In the genomic region with DNA sequence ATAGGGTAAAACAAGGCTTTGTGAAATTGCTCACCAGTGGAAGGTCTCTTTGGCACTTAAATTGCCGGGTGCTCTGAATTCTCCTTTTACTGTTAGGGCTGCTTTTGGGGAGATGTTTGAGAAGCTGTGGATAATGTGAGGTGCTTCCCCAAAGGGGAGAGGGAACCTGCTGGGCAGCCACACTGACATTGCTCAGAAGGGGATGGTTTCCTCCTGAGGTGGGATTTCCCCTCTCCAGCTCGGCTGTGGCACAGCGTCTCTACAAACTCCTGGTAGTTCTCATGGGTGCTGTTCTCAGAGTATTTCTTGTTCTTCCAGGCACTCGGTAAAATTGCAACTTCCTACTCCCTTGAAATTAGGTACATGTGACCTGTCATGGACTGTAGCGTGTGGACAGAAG, we compare ENCODE assay signal across 23 cellular contexts.
DNase-seq lines count a peak whose midpoint lies in the region; ATAC-seq and TF ChIP-seq lines count a peak whose summit lies in the region.
"Had no signal": no experiment of that assay in that cellular context is flagged by ENCODE, and none has a peak within 500 bp of the region (broad histone marks: within the 10 kb centered on the region; RNA-seq: fewer than 3 reads in every experiment).

No MANE protein-coding gene starts in this region.

- peak overlapping the region; percentile 62 for H2BK15ac ChIP-seq in mesenchymal stem cell (ENCODE audit: low read depth, poor library complexity, severe bottlenecking)

- H3K4me3 Mint-ChIP-seq in endodermal cell: no peak overlapping the region
- H3K4me3 Mint-ChIP-seq: activated naive CD8-positive, alpha-beta T cell treated with anti-CD3 and anti-CD28 coated beads, Interleukin-2, amount 50 U/mL, for 24 hours; neural crest cell had no signal

- H4K91ac ChIP-seq in mesenchymal stem cell (ENCODE audit: low read length): no peak overlapping the region

- no peaks in the 10 kb centered on the region for H3K36me3 Mint-ChIP-seq in endodermal cell (ENCODE audit: low read depth)

- H4K8ac ChIP-seq in mesenchymal stem cell (ENCODE audit: low read length): no peak overlapping the region

- WGBS in mesenchymal stem cell: 95% methylated on average over 5 of the region's 5 CpGs
- WGBS in endodermal cell (ENCODE audit: insufficient coverage in 1 of 2, insufficient read length in 1 of 2), 2 experiments: 92 to 96% methylated on average over 3 to 5 of the region's 5 CpGs

- no peak for TF ChIP-seq POLR2A in GM18505 (IDR thresholded peaks at IDR 0.05; ENCODE audit: borderline replicate concordance, extremely low read depth, insufficient read depth, insufficient read length)

- H3K27me3 Mint-ChIP-seq in endodermal cell (ENCODE audit: insufficient read depth): no peaks in the 10 kb centered on the region

- peaks cover 25% of the 10 kb centered on the region for H3K4me1 Mint-ChIP-seq in endodermal cell

- H2BK5ac ChIP-seq in mesenchymal stem cell (ENCODE audit: low read depth, low read length, poor library complexity, severe bottlenecking): no peak overlapping the region

- ATAC-seq in GM18505 (IDR thresholded peaks at IDR 0.05; ENCODE audit: unreplicated experiment) (peak; percentile 47), GM19043 (IDR thresholded peaks at IDR 0.05; ENCODE audit: low read depth, unreplicated experiment) (peak; percentile 46), HG03108 (IDR thresholded peaks at IDR 0.05; ENCODE audit: unreplicated experiment) (peak; percentile 51), GM21786 (IDR thresholded peaks at IDR 0.05; ENCODE audit: unreplicated experiment) (no peak), GM21526 (IDR thresholded peaks at IDR 0.05; ENCODE audit: low FRiP score, unreplicated experiment) (no peak)
- ATAC-seq: activated naive CD8-positive, alpha-beta T cell treated with anti-CD3 and anti-CD28 coated beads, Interleukin-2, amount 50 U/mL, for 24 hours; psoas muscle; Right ventricle myocardium inferior had no signal

- H3K79me1 ChIP-seq in mesenchymal stem cell (replicated peaks; ENCODE audit: low read length, poor library complexity, severe bottlenecking): no peaks in the 10 kb centered on the region

- no peak overlapping the region for H2BK120ac ChIP-seq in mesenchymal stem cell (ENCODE audit: low read depth, low read length)

- H3K14ac ChIP-seq in mesenchymal stem cell (ENCODE audit: low read length in 2 of 2): no peak overlapping the region

- H3K27ac ChIP-seq in mesenchymal stem cell (ENCODE audit: low read length, poor library complexity, severe bottlenecking) (no peak overlapping the region), endodermal cell (ENCODE audit: low read depth, low read length) (no peak overlapping the region)
- H3K27ac ChIP-seq: dorsolateral prefrontal cortex, psoas muscle, suprapubic skin had no signal

- H3K9ac ChIP-seq in mesenchymal stem cell (ENCODE audit: low read length): no peak overlapping the region
- H3K9ac ChIP-seq in endodermal cell (ENCODE audit: extremely low read depth, low read length, poor library complexity, severe bottlenecking): no peak overlapping the region

- H3K4me3 ChIP-seq in mesenchymal stem cell (ENCODE audit: insufficient read depth in 1 of 2, low read depth in 1 of 2, low read length in 2 of 2) (no peak overlapping the region), endodermal cell (ENCODE audit: low read length) (no peak overlapping the region)
- H3K4me3 ChIP-seq: dorsolateral prefrontal cortex, MG63, psoas muscle, smooth muscle cell, suprapubic skin had no signal

- no peaks in the 10 kb centered on the region for H3K36me3 ChIP-seq in mesenchymal stem cell (ENCODE audit: control insufficient read depth in 1 of 2, insufficient read depth in 2 of 2, low read depth in 1 of 2, low read length in 2 of 2)
- no peaks in the 10 kb centered on the region for H3K36me3 ChIP-seq in endodermal cell (ENCODE audit: control insufficient read depth, insufficient read depth, low read length)
- H3K36me3 ChIP-seq: MG63, suprapubic skin had no signal

- no peak overlapping the region for H3K18ac ChIP-seq in mesenchymal stem cell (ENCODE audit: low read depth in 1 of 2, low read length in 2 of 2)

- no peak overlapping the region for H2AK5ac ChIP-seq in mesenchymal stem cell (ENCODE audit: low read length, severe bottlenecking)

- no peak overlapping the region for H2BK12ac ChIP-seq in mesenchymal stem cell (ENCODE audit: low read length in 2 of 2)

- no peak for DNase-seq in mesenchymal stem cell
- no peak for DNase-seq in endodermal cell
- DNase-seq: activated CD4-positive, alpha-beta T cell treated with anti-CD3 and anti-CD28 coated beads, Interleukin-2, amount 50 U/mL, for 4 hours; activated naive CD8-positive, alpha-beta T cell treated with anti-CD3 and anti-CD28 coated beads, Interleukin-2, amount 50 U/mL, for 24 hours; AML-193; dorsolateral prefrontal cortex; EL; kidney glomerular epithelial cell; MG63; midbrain; NCI-H187 treated with DMSO at 0.1 percent for 48 hours; NCI-H446 treated with DMSO at 0.1 percent for 48 hours; psoas muscle; stimulated activated CD4-positive, alpha-beta T cell treated with anti-CD3 and anti-CD28 coated beads, Interleukin-4, amount 100 ng/mL, for 4 hours had no signal

- no peak for TF ChIP-seq CTCF in endodermal cell (conservative IDR thresholded peaks at IDR 0.05)

- no peak overlapping the region for H2AFZ ChIP-seq in mesenchymal stem cell (ENCODE audit: low read depth, low read length)

- H3K4me2 ChIP-seq in mesenchymal stem cell (ENCODE audit: low read length, poor library complexity, severe bottlenecking): no peak overlapping the region
- H3K4me2 ChIP-seq: smooth muscle cell had no signal

- H3K27me3 ChIP-seq in mesenchymal stem cell (ENCODE audit: control insufficient read depth in 1 of 2, insufficient read depth in 1 of 2, low read length in 2 of 2) (peaks cover 0 to 5% of the 10 kb centered on the region in 2 experiments), endodermal cell (ENCODE audit: control insufficient read depth, insufficient read depth, low read length, poor library complexity, severe bottlenecking) (no peaks in the 10 kb centered on the region)
- H3K27me3 ChIP-seq: dorsolateral prefrontal cortex, MG63, suprapubic skin had no signal

- H3K27ac Mint-ChIP-seq in endodermal cell: no peak overlapping the region
- H3K27ac Mint-ChIP-seq: activated naive CD8-positive, alpha-beta T cell treated with anti-CD3 and anti-CD28 coated beads, Interleukin-2, amount 50 U/mL, for 24 hours had no signal

- H3K9me3 ChIP-seq in mesenchymal stem cell (ENCODE audit: control insufficient read depth, low read length): no peaks in the 10 kb centered on the region
- H3K9me3 ChIP-seq in endodermal cell (ENCODE audit: control insufficient read depth, low read length): peaks cover 9% of the 10 kb centered on the region
- H3K9me3 ChIP-seq: MG63, psoas muscle, suprapubic skin had no signal

- H3K9me3 Mint-ChIP-seq in endodermal cell: no peaks in the 10 kb centered on the region
- H3K9me3 Mint-ChIP-seq: activated naive CD8-positive, alpha-beta T cell treated with anti-CD3 and anti-CD28 coated beads, Interleukin-2, amount 50 U/mL, for 24 hours; neural crest cell had no signal

- H3K4ac ChIP-seq in mesenchymal stem cell (ENCODE audit: low read depth in 1 of 2, low read length in 2 of 2): no peak overlapping the region

- H3K4me1 ChIP-seq in mesenchymal stem cell (ENCODE audit: control insufficient read depth, insufficient read depth, low read depth, low read length) (no peaks in the 10 kb centered on the region), endodermal cell (ENCODE audit: control insufficient read depth, insufficient read depth, low read length) (peaks cover 11% of the 10 kb centered on the region)
- H3K4me1 ChIP-seq: psoas muscle had no signal

- no peak overlapping the region for H3K23ac ChIP-seq in mesenchymal stem cell (ENCODE audit: low read length in 2 of 2)

Comparison
In these comparisons a context has a peak if more than half of its experiments do, and no peak if none do; other contexts are left out.
1. ATAC-seq: peak in GM18505 (single experiment), GM19043 (single experiment) and HG03108 (single experiment); none in GM21786 (single experiment) and GM21526 (single experiment).